Comparison of ENCODE assay signal across 1 cellular context in genomic region chr5:496028-496427, GRCh38.
TF ChIP-seq lines count a peak whose summit lies in the region.

No MANE protein-coding gene starts in this region.

TF ChIP-seq in H1, 55 proteins besides CTCF, POLR2A, EP300 and RAD21:
- TF ChIP-seq EZH2 (IDR thresholded peaks at IDR 0.05; ENCODE audit: low read depth, low read length, severe bottlenecking) (peak; percentile 44), E2F6 (IDR thresholded peaks at IDR 0.05) (peak; percentile 48), SIRT6 (IDR thresholded peaks at IDR 0.05; ENCODE audit: low read length) (no peak), MAX (IDR thresholded peaks at IDR 0.05) (peak; percentile 68), SIX5 (IDR thresholded peaks at IDR 0.05; ENCODE audit: low read depth, low read length) (no peak)
